27 cellular contexts compared by ENCODE assay signal in genomic region chr21:22314963-22315362, GRCh38.
"Had no signal": no experiment of that assay in that cellular context is flagged by ENCODE, and none has a peak within 500 bp of the region (broad histone marks: within the 10 kb centered on the region; RNA-seq: fewer than 3 reads in every experiment).

No MANE protein-coding gene starts in this region.

- FAIRE-seq: urothelium cell line had no signal

- H3K36me3 ChIP-seq: stomach, suprapubic skin, thoracic aorta, thyroid gland, tibial artery, tibial nerve, transverse colon, upper lobe of left lung, upper lobe of right lung, uterus, vagina had no signal

- H3K9me3 ChIP-seq: testis, thoracic aorta, thyroid gland, tibial nerve, transverse colon, upper lobe of right lung, uterus, vagina had no signal

- H3K4me3 ChIP-seq: stomach, suprapubic skin, testis, thoracic aorta, thyroid gland, tibial artery, tibial nerve, transverse colon, upper lobe of left lung, upper lobe of right lung, uterus, vagina had no signal

- H3K27me3 ChIP-seq: stomach, suprapubic skin, testis, thyroid gland, tibial artery, tibial nerve, transverse colon, upper lobe of left lung, upper lobe of right lung, uterus, vagina had no signal

- H3K4me1 ChIP-seq: stomach, suprapubic skin, testis, thyroid gland, tibial artery, tibial nerve, transverse colon, upper lobe of left lung, upper lobe of right lung, uterus, vagina had no signal

- DNase-seq: stimulated activated CD4-positive, alpha-beta T cell treated with anti-CD3 and anti-CD28 coated beads, Interleukin-2, amount 100 ng/mL, for 48 hours; stimulated activated CD4-positive, alpha-beta T cell treated with anti-CD3 and anti-CD28 coated beads, Interleukin-4, amount 100 ng/mL, for 1 hour; stimulated activated CD4-positive, alpha-beta T cell treated with anti-CD3 and anti-CD28 coated beads, Interleukin-4, amount 100 ng/mL, for 24 hours; stimulated activated CD4-positive, alpha-beta T cell treated with anti-CD3 and anti-CD28 coated beads, Interleukin-4, amount 100 ng/mL, for 4 hours; stimulated activated CD8-positive, alpha-beta memory T cell treated with anti-CD3 and anti-CD28 coated beads, Interleukin-4, amount 100 ng/mL, for 48 hours; stimulated activated naive B cell treated with anti-CD40 and anti-IgM and Interleukin-4, amounts not matched to agents 10 μg/mL and 1 μg/mL and 100 μg/mL, for 72 hours; stimulated activated naive CD4-positive, alpha-beta T cell; stimulated activated naive CD4-positive, alpha-beta T cell treated with Interleukin-2 at 50 U/mL for 16 hours; stimulated activated naive CD8-positive, alpha-beta T cell treated with anti-CD3 and anti-CD28 coated beads, Interleukin-15, amount 100 ng/mL, for 72 hours; stimulated activated naive CD8-positive, alpha-beta T cell treated with anti-CD3 and anti-CD28 coated beads, Interleukin-15, Interleukin-2, amounts not matched to agents 100 U/mL and 50 U/mL, for 24 hours; stomach; substantia nigra; testis; thyroid gland; tibial artery; transverse colon; trophoblast cell; upper lobe of left lung; upper lobe of right lung; uterus had no signal

- ATAC-seq: stimulated activated effector memory CD8-positive, alpha-beta T cell treated with anti-CD3 and anti-CD28 coated beads, Interleukin-12 subunit alpha, Interleukin-12 subunit beta, amount 100 ng/mL, for 72 hours; stimulated activated memory B cell treated with anti-CD40 and anti-IgM and Interleukin-4, amounts not matched to agents 10 μg/mL and 1 μg/mL and 100 μg/mL, for 72 hours; stimulated activated naive B cell treated with anti-CD40 and anti-IgM and Interleukin-4, amounts not matched to agents 10 μg/mL and 1 μg/mL and 100 μg/mL, for 72 hours; stimulated activated naive CD8-positive, alpha-beta T cell treated with anti-CD3 and anti-CD28 coated beads, Interleukin-15, amount 100 ng/mL, for 72 hours; stimulated activated naive CD8-positive, alpha-beta T cell treated with anti-CD3 and anti-CD28 coated beads, Interleukin-15, Interleukin-2, amounts not matched to agents 100 U/mL and 50 U/mL, for 24 hours; upper lobe of right lung had no signal

- H3K27ac ChIP-seq: stomach, suprapubic skin, testis, thoracic aorta, thyroid gland, tibial artery, tibial nerve, transverse colon, upper lobe of left lung, upper lobe of right lung, uterus, vagina had no signal
